9 cellular contexts compared by ENCODE assay signal in genomic region chr1:117001254-117001927, GRCh38. TPM values are rescaled to one million over a fixed set of nuclear protein-coding genes. Genes with fewer than 3 reads are reported as not detected.
DNase-seq lines count a peak whose midpoint lies in the region; ATAC-seq and TF ChIP-seq lines count a peak whose summit lies in the region.
"Had no signal": no experiment of that assay in that cellular context is flagged by ENCODE, and none has a peak within 500 bp of the region (broad histone marks: within the 10 kb centered on the region; RNA-seq: fewer than 3 reads in every experiment).

A gene with protein sequence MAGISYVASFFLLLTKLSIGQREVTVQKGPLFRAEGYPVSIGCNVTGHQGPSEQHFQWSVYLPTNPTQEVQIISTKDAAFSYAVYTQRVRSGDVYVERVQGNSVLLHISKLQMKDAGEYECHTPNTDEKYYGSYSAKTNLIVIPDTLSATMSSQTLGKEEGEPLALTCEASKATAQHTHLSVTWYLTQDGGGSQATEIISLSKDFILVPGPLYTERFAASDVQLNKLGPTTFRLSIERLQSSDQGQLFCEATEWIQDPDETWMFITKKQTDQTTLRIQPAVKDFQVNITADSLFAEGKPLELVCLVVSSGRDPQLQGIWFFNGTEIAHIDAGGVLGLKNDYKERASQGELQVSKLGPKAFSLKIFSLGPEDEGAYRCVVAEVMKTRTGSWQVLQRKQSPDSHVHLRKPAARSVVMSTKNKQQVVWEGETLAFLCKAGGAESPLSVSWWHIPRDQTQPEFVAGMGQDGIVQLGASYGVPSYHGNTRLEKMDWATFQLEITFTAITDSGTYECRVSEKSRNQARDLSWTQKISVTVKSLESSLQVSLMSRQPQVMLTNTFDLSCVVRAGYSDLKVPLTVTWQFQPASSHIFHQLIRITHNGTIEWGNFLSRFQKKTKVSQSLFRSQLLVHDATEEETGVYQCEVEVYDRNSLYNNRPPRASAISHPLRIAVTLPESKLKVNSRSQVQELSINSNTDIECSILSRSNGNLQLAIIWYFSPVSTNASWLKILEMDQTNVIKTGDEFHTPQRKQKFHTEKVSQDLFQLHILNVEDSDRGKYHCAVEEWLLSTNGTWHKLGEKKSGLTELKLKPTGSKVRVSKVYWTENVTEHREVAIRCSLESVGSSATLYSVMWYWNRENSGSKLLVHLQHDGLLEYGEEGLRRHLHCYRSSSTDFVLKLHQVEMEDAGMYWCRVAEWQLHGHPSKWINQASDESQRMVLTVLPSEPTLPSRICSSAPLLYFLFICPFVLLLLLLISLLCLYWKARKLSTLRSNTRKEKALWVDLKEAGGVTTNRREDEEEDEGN (plus strand): TSS chr1:117001760. CDS start chr1:117001818, 58 bp downstream.

- TF ChIP-seq CTCF in vagina (IDR thresholded peaks at IDR 0.05): no peak

- no peaks in the 10 kb centered on the region for H3K27me3 ChIP-seq in vagina

- H3K9me3 Mint-ChIP-seq in activated naive CD8-positive, alpha-beta T cell treated with anti-CD3 and anti-CD28 coated beads, Interleukin-2, amount 50 U/mL, for 24 hours: peaks cover 5% of the 10 kb centered on the region

- H3K4me3 ChIP-seq in vagina: no peak within 1 kb of the TSS
- H3K4me3 ChIP-seq: skin epidermis had no signal

- intact Hi-C loops in vagina (cut with DNase I): no loop called here
- intact Hi-C loops in posterior cingulate gyrus (cut with DNase I): no loop called here

- TF ChIP-seq POLR2A in vagina (IDR thresholded peaks at IDR 0.05): no peak

- H3K4me1 ChIP-seq in vagina: no peaks in the 10 kb centered on the region

- H3K4me3 Mint-ChIP-seq in activated naive CD8-positive, alpha-beta T cell treated with anti-CD3 and anti-CD28 coated beads, Interleukin-2, amount 50 U/mL, for 24 hours: peak within 1 kb of the TSS; percentile 54

- H3K4me1 Mint-ChIP-seq in activated naive CD8-positive, alpha-beta T cell treated with anti-CD3 and anti-CD28 coated beads, Interleukin-2, amount 50 U/mL, for 24 hours: peaks cover 64% of the 10 kb centered on the region

- ATAC-seq in GM19467 (IDR thresholded peaks at IDR 0.05; ENCODE audit: unreplicated experiment) (peak; percentile 90), HG03439 (IDR thresholded peaks at IDR 0.05; ENCODE audit: unreplicated experiment) (peak; percentile 94)
- ATAC-seq in activated naive CD8-positive, alpha-beta T cell treated with anti-CD3 and anti-CD28 coated beads, Interleukin-2, amount 50 U/mL, for 24 hours: peak; percentile 96

- no peak within 1 kb of the TSS for H3K27ac ChIP-seq in vagina

- no peaks in the 10 kb centered on the region for H3K36me3 ChIP-seq in vagina

- no peaks in the 10 kb centered on the region for H3K9me3 ChIP-seq in vagina

- peaks cover 3% of the 10 kb centered on the region for H3K36me3 Mint-ChIP-seq in activated naive CD8-positive, alpha-beta T cell treated with anti-CD3 and anti-CD28 coated beads, Interleukin-2, amount 50 U/mL, for 24 hours (ENCODE audit: low read depth)

- peak within 1 kb of the TSS; percentile 90 for H3K27ac Mint-ChIP-seq in activated naive CD8-positive, alpha-beta T cell treated with anti-CD3 and anti-CD28 coated beads, Interleukin-2, amount 50 U/mL, for 24 hours

- H3K27me3 Mint-ChIP-seq in activated naive CD8-positive, alpha-beta T cell treated with anti-CD3 and anti-CD28 coated beads, Interleukin-2, amount 50 U/mL, for 24 hours: no peaks in the 10 kb centered on the region

- DNase-seq in Daoy (ENCODE audit: low read depth) (no peak), NCI-H524 treated with DMSO at 0.1 percent for 48 hours (lab: John Stamatoyannopoulos, UW) (no peak), vagina (ENCODE audit: extremely low spot score in 2 of 2) (no peak), globus pallidus (ENCODE audit: low spot score) (no peak), posterior cingulate gyrus (no peak)
- no peak for DNase-seq in activated naive CD8-positive, alpha-beta T cell treated with anti-CD3 and anti-CD28 coated beads, Interleukin-2, amount 50 U/mL, for 24 hours

RNA-seq across cellular contexts. Expression of the gene that starts here (rescaled TPM):
- 9.3 and 11.0 TPM in 2 replicates for total RNA-seq in Daoy (2014; rRNA removed; shearing (Covaris generic))
- total RNA-seq in vagina: 3.9 TPM
